8 cellular contexts compared by ENCODE assay signal in the genomic region with DNA sequence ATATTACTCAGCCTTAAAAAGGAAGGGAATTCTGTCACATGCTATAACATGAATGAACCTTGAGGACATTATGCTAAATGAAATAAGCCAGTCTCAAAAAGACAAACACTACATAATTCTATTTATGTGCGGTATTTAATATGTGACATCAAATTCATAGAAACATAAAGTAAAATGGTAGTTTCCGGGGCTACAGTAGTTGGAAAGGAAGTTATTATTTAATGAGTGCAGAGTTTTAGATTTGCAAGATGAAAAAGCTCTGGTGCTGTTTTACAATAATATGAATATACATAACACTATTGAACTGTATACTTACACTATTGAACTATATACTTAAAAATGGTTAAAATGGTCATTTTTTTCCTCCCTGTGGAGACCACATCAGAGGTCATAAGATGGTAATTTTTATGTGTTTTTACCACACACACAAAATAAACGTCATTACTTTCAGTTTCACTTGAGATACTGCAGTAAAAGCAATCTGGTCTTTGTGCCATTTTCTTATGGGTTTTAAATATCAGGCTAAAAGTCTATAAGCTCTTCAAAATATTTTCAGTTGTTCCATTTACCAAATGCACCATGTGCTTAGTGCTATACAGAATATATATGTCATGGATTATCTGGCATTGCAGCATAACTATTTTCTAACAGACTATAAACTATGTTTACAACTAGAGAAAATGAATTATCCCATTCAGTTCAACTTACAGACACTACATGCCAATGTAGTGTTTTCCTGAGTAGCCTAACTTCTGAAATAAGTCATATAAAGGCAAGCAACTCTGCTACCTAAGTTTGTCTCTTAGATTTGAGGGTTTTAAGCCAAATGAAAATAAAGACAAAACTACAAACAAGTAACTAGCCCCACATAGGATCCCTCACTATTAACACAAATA.
A peak's percentile ranks its signal among the peaks of the same experiment; 100 is the strongest.
DNase-seq lines count a peak whose midpoint lies in the region; ATAC-seq, FAIRE-seq and TF ChIP-seq lines count a peak whose summit lies in the region.

No MANE protein-coding gene starts in this region.

- no TSS peak for BruUV-seq in endothelial cell of umbilical vein (replicated peaks; lab: Mats Ljungman, UMichigan)

- H3K27ac ChIP-seq in OCI-LY1 (ENCODE audit: low read depth, low read length, poor library complexity, severe bottlenecking) (peak overlapping the region; percentile 64), endothelial cell of umbilical vein (ENCODE audit: insufficient read depth, low read depth, low read length) (no peak overlapping the region)

- TF ChIP-seq POLR2A in endothelial cell of umbilical vein (IDR thresholded peaks at IDR 0.05; ENCODE audit: low read depth, low read length), result no peak

- H3K4me3 ChIP-seq in OCI-LY1 (ENCODE audit: low read depth, low read length, poor library complexity, severe bottlenecking) (peak overlapping the region; percentile 8), endothelial cell of umbilical vein (replicated peaks in 1 of 3; ENCODE audit: insufficient read depth in 1 of 3, low read depth in 1 of 3, low read length in 3 of 3) (peak overlapping the region in 1 of 3 experiments; percentile 19), skeletal muscle satellite cell (ENCODE audit: low read length) (peak overlapping the region; percentile 44)

- FAIRE-seq in endothelial cell of umbilical vein (lab: Jason Lieb, UNC), result no peak

- POLR2A ChIA-PET in endothelial cell of umbilical vein (lab: Charles Lee), result interaction anchor here (1.2 kb wide), 1 partner anchor 178 kb away, joined by 3 read pairs; no protein-coding TSS in a partner anchor

- H3K9me3 ChIP-seq in OCI-LY1 (ENCODE audit: low read length) (no peaks in the 10 kb centered on the region), endothelial cell of umbilical vein (replicated peaks; ENCODE audit: control insufficient read depth, insufficient read depth, low read length) (no peaks in the 10 kb centered on the region), skeletal muscle satellite cell (replicated peaks; ENCODE audit: low read length) (no peaks in the 10 kb centered on the region)

- H3K79me2 ChIP-seq in OCI-LY1 (ENCODE audit: insufficient read depth, low read length) (no peaks in the 10 kb centered on the region; the same call in 1 of the 2 replicates), endothelial cell of umbilical vein (ENCODE audit: control insufficient read depth, insufficient read depth, low read length) (no peaks in the 10 kb centered on the region)

- peak; percentile 46 for ATAC-seq in GM18520 (IDR thresholded peaks at IDR 0.05; ENCODE audit: unreplicated experiment)

- H3K27me3 ChIP-seq in OCI-LY1 (ENCODE audit: insufficient read depth, low read length) (no peaks in the 10 kb centered on the region), endothelial cell of umbilical vein (ENCODE audit: control insufficient read depth in 2 of 2, insufficient read depth in 2 of 2, low read length in 2 of 2) (no peaks in the 10 kb centered on the region), skeletal muscle satellite cell (ENCODE audit: control insufficient read depth, insufficient read depth, low read length) (no peaks in the 10 kb centered on the region)

- no peaks in the 10 kb centered on the region for H3K9me2 ChIP-seq in OCI-LY1 (ENCODE audit: low read depth, low read length)

- peaks cover 15% of the 10 kb centered on the region; the same call in 1 of the 2 replicates for H3K36me3 ChIP-seq in OCI-LY1 (ENCODE audit: insufficient read depth, low read length)
- no peaks in the 10 kb centered on the region for H3K36me3 ChIP-seq in endothelial cell of umbilical vein (ENCODE audit: control insufficient read depth in 2 of 2, extremely low read depth in 1 of 2, insufficient read depth in 2 of 2, low read length in 2 of 2)
- H3K36me3 ChIP-seq in skeletal muscle satellite cell (ENCODE audit: insufficient read depth, low read length), result peaks cover 9% of the 10 kb centered on the region

- dilution Hi-C loops in endothelial cell of umbilical vein (cut with MboI; ENCODE audit: extremely low pct_ligation_motif_present, low sequenced_read_pairs), result no loop called here

- CTCF ChIA-PET in endothelial cell of umbilical vein (lab: Charles Lee), result interaction anchor here (1.1 to 1.7 kb wide), 4 partner anchors 15 to 124 kb away, joined by 4 to 5 read pairs (median 4); partner anchors contain the start of gene NME1

- no peaks in the 10 kb centered on the region for H3K9me1 ChIP-seq in endothelial cell of umbilical vein (replicated peaks; ENCODE audit: control insufficient read depth, extremely low read depth, insufficient read depth, low read length)

- TF ChIP-seq CTCF in OCI-LY1 (IDR thresholded peaks at IDR 0.05; ENCODE audit: low read length) (no peak), endothelial cell of umbilical vein (IDR thresholded peaks at IDR 0.05; ENCODE audit: extremely low read depth in 1 of 2, insufficient read depth in 1 of 2, low read depth in 1 of 2, low read length in 2 of 2) (no peak)

- H2AFZ ChIP-seq in OCI-LY1 (ENCODE audit: low read length) (no peak overlapping the region), endothelial cell of umbilical vein (ENCODE audit: low read depth, low read length) (no peak overlapping the region)

- H3K9ac ChIP-seq in OCI-LY1 (ENCODE audit: low read length) (0 out of 2 replicates have a peak overlapping the region, but pooled peaks have one; percentile 18), endothelial cell of umbilical vein (replicated peaks; ENCODE audit: extremely low read depth, insufficient read depth, low read length) (no peak overlapping the region), skeletal muscle satellite cell (ENCODE audit: low read depth, low read length) (peak overlapping the region; percentile 6)

- H3K4me1 ChIP-seq in OCI-LY1 (ENCODE audit: insufficient read depth, low read length, severe bottlenecking) (peaks cover 26% of the 10 kb centered on the region), endothelial cell of umbilical vein (ENCODE audit: control insufficient read depth, extremely low read depth, insufficient read depth, low read length) (no peaks in the 10 kb centered on the region), skeletal muscle satellite cell (ENCODE audit: control insufficient read depth, insufficient read depth, low read length) (peaks cover 7% of the 10 kb centered on the region)

- H4K20me1 ChIP-seq in OCI-LY1 (ENCODE audit: insufficient read depth, low read length) (no peaks in the 10 kb centered on the region), endothelial cell of umbilical vein (replicated peaks; ENCODE audit: control insufficient read depth, extremely low read depth, insufficient read depth, low read length) (no peaks in the 10 kb centered on the region)

- peak; percentile 61 for DNase-seq in endothelial cell of umbilical vein (ENCODE audit: low read depth, low spot score)
- no peak for DNase-seq in HuH-7 (ENCODE audit: low spot score)
- no peak for DNase-seq in globus pallidus (ENCODE audit: low spot score)
- DNase-seq in NCI-H748 treated with DMSO at 0.1 percent for 48 hours (lab: John Stamatoyannopoulos, UW), result no peak
- DNase-seq in COR-L47 (lab: John Stamatoyannopoulos, UW), result no peak

- H3F3A ChIP-seq in OCI-LY1 (ENCODE audit: insufficient read depth, low read length), result no peaks in the 10 kb centered on the region

- intact Hi-C loops in endothelial cell of umbilical vein (cut with micrococcal nuclease), result loop anchor here (2.0 kb wide), 1 partner anchor 17 kb away; no protein-coding TSS in a partner anchor

- H3K4me2 ChIP-seq in OCI-LY1 (ENCODE audit: low read length) (peak overlapping the region; percentile 63), endothelial cell of umbilical vein (ENCODE audit: insufficient read depth, low read length) (peak overlapping the region; percentile 45), skeletal muscle satellite cell (ENCODE audit: low read length) (peak overlapping the region; percentile 73)

TF ChIP-seq in endothelial cell of umbilical vein, 7 proteins besides CTCF, POLR2A, EP300 and RAD21:
- TF ChIP-seq GATA2 (IDR thresholded peaks at IDR 0.05; ENCODE audit: insufficient read depth, insufficient read length, low read depth, low read length), result no peak
- TF ChIP-seq FOS (IDR thresholded peaks at IDR 0.05; ENCODE audit: borderline replicate concordance, insufficient read depth, low read length), result no peak
- TF ChIP-seq, protein P1, sequence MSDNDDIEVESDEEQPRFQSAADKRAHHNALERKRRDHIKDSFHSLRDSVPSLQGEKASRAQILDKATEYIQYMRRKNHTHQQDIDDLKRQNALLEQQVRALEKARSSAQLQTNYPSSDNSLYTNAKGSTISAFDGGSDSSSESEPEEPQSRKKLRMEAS (IDR thresholded peaks at IDR 0.05; ENCODE audit: insufficient read depth, insufficient read length), result no peak
- TF ChIP-seq EZH2 (IDR thresholded peaks at IDR 0.05; ENCODE audit: borderline replicate concordance, low read depth, low read length, severe bottlenecking), result no peak
- no peak for TF ChIP-seq JUN (IDR thresholded peaks at IDR 0.05; ENCODE audit: borderline replicate concordance, insufficient read depth, insufficient read length, low read depth)
- no peak for TF ChIP-seq POLR2AphosphoS5 (IDR thresholded peaks at IDR 0.05; ENCODE audit: insufficient read depth, low read depth, low read length)
- no peak for TF ChIP-seq MYC (IDR thresholded peaks at IDR 0.05; ENCODE audit: low read depth, low read length)
